In the genomic region with DNA sequence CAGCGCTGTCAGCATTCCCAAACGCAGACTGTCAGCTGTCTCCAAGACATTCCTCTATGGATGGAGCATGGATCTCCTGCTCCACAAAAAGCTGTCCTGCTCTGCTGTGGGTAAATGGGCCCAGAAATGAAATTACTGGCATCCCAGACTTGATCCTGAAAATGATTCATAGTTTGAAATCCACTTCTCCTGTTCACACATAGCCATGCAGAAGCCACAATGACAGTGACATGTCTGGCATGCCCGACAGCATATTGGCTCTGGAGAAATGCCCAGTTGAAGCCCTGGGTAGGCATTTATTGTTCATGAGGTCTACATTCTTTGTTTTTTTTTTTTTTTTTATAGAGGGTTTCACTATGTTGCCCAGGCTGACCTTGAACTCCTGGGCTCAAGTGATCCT, we compare ENCODE assay signal across 28 cellular contexts.
"Had no signal": no experiment of that assay in that cellular context is flagged by ENCODE, and none has a peak within 500 bp of the region (broad histone marks: within the 10 kb centered on the region; RNA-seq: fewer than 3 reads in every experiment).

No MANE protein-coding gene starts in this region.

- DNase-seq: activated CD4-positive, alpha-beta memory T cell treated with anti-CD3 and anti-CD28 coated beads for 36 hours; activated CD4-positive, alpha-beta T cell treated with anti-CD3 and anti-CD28 coated beads, Interleukin-2, amount 10 ng/mL, durations not matched to agents 24 days and 14 days; activated CD4-positive, CD25-positive, alpha-beta regulatory T cell treated with anti-CD3 and anti-CD28 coated beads, Interleukin-2, amount 50 U/mL, for 72 hours; activated CD8-positive, alpha-beta memory T cell treated with anti-CD3 and anti-CD28 coated beads, Interleukin-2, amount 50 U/mL, for 4 hours; activated gamma-delta T cell; activated naive CD4-positive, alpha-beta T cell treated with anti-CD3 and anti-CD28 coated beads, Interleukin-2, amount 10 ng/mL, durations not matched to agents 7 days and 5 days; activated T-cell treated with anti-CD3 and anti-CD28 coated beads, Interleukin-2, amount 50 U/mL, for 1 hour; amygdala; central memory CD4-positive, alpha-beta T cell; endodermal cell; foreskin fibroblast; heart left ventricle; hypothalamus; immature natural killer cell; kidney; natural killer cell; occipital lobe; posterior cingulate gyrus; right lobe of liver; stimulated activated CD4-positive, alpha-beta T cell treated with anti-CD3 and anti-CD28 coated beads, Interleukin-12 subunit alpha, Interleukin-12 subunit beta, amount 100 ng/mL, for 4 hours; stimulated activated CD4-positive, alpha-beta T cell treated with anti-CD3 and anti-CD28 coated beads, Interleukin-4, amount 100 ng/mL, for 24 hours; T-helper 2 cell; upper lobe of left lung had no signal

- H3K9me3 ChIP-seq: breast epithelium, heart left ventricle, right lobe of liver, upper lobe of left lung had no signal

- H3K4me2 ChIP-seq: neural progenitor cell had no signal

- H3K4me1 ChIP-seq: breast epithelium, neural progenitor cell, right lobe of liver, upper lobe of left lung had no signal

- H3K27me3 ChIP-seq: breast epithelium, heart left ventricle, neural progenitor cell, right lobe of liver, upper lobe of left lung had no signal

- H3K4me3 ChIP-seq: breast epithelium, heart left ventricle, neural progenitor cell, right lobe of liver, skin epidermis, upper lobe of left lung had no signal

- H3K27ac ChIP-seq: breast epithelium, heart left ventricle, neural progenitor cell, right lobe of liver, skin epidermis, upper lobe of left lung had no signal

- ATAC-seq: esophagus mucosa; heart left ventricle; natural killer cell; right lobe of liver; stimulated activated effector memory CD8-positive, alpha-beta T cell treated with anti-CD3 and anti-CD28 coated beads, Interleukin-12 subunit alpha, Interleukin-12 subunit beta, amount 100 ng/mL, for 72 hours had no signal

- H3K36me3 ChIP-seq: breast epithelium, heart left ventricle, neural progenitor cell, right lobe of liver, upper lobe of left lung had no signal

- H2AFZ ChIP-seq: neural progenitor cell had no signal
